Comparison of ENCODE assay signal across 1 cellular context in the genomic region with DNA sequence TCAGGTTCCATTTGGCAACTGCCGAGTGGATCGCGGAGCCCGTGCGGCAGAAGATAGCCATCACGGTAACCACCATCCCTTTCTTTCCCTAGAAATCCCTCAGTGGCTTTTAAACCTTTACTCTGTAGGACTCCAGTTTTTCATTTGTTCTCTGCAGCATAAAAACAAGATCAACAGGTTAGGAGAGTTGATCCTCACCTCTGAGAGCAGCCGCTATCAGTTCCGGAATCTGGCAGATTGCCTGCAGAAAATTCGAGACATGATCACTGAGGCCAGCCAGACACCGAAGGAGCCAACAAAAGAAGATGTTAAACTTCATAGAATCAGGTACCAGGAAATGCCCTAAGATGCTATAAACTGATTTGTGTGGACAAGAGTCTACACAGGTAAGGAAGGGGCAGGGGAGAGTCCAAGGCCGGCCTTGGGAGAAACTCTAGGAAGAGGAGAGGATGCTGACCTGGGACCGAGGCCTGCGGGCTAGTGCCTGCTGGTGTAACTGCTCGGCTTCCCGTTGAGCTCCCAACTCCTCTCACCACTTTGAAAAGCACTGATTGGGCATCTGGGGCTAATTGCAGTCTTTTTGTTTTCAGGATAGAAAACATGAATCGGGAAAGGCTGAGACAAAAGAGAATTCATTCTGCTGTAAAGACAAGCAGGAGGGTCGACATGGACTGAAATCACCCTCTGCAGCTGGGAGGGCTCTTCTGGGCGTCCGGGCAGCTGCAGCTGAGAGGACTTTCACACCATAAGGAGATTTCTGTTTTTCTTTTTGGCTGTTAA.
TF ChIP-seq lines count a peak whose summit lies in the region.

No MANE protein-coding gene starts in this region.

TF ChIP-seq in HepG2, 621 proteins besides CTCF, POLR2A, EP300 and RAD21:
- TF ChIP-seq HOXA9 (CRISPR knock-in tag; IDR thresholded peaks at IDR 0.05; ENCODE audit: borderline replicate concordance) (no peak), NFYC (CRISPR knock-in tag; IDR thresholded peaks at IDR 0.05) (no peak), ATF6 (CRISPR knock-in tag; conservative IDR thresholded peaks at IDR 0.05) (no peak), ZFP90 (CRISPR knock-in tag; IDR thresholded peaks at IDR 0.05; ENCODE audit: borderline replicate concordance) (no peak), ZNF564 (CRISPR knock-in tag; IDR thresholded peaks at IDR 0.05) (no peak), ZNF501 (CRISPR knock-in tag; IDR thresholded peaks at IDR 0.05) (no peak), CSRNP1 (CRISPR knock-in tag; IDR thresholded peaks at IDR 0.05) (no peak), PHF5A (CRISPR knock-in tag; IDR thresholded peaks at IDR 0.05; ENCODE audit: low read depth, unreplicated experiment) (no peak), MIER3 (CRISPR knock-in tag; IDR thresholded peaks at IDR 0.05; ENCODE audit: borderline replicate concordance) (no peak), SRSF9 (IDR thresholded peaks at IDR 0.05; ENCODE audit: borderline replicate concordance, insufficient read depth, low read depth, low read length, poor library complexity, severe bottlenecking) (no peak), TCF7L2 (IDR thresholded peaks at IDR 0.05; ENCODE audit: low read depth, low read length) (no peak), GTF3A (CRISPR knock-in tag; conservative IDR thresholded peaks at IDR 0.05) (no peak), SP4 (CRISPR knock-in tag; IDR thresholded peaks at IDR 0.05) (no peak)
- TF ChIP-seq, protein P1, sequence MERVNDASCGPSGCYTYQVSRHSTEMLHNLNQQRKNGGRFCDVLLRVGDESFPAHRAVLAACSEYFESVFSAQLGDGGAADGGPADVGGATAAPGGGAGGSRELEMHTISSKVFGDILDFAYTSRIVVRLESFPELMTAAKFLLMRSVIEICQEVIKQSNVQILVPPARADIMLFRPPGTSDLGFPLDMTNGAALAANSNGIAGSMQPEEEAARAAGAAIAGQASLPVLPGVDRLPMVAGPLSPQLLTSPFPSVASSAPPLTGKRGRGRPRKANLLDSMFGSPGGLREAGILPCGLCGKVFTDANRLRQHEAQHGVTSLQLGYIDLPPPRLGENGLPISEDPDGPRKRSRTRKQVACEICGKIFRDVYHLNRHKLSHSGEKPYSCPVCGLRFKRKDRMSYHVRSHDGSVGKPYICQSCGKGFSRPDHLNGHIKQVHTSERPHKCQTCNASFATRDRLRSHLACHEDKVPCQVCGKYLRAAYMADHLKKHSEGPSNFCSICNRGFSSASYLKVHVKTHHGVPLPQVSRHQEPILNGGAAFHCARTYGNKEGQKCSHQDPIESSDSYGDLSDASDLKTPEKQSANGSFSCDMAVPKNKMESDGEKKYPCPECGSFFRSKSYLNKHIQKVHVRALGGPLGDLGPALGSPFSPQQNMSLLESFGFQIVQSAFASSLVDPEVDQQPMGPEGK (CRISPR knock-in tag; IDR thresholded peaks at IDR 0.05): no peak
- TF ChIP-seq, protein P2, sequence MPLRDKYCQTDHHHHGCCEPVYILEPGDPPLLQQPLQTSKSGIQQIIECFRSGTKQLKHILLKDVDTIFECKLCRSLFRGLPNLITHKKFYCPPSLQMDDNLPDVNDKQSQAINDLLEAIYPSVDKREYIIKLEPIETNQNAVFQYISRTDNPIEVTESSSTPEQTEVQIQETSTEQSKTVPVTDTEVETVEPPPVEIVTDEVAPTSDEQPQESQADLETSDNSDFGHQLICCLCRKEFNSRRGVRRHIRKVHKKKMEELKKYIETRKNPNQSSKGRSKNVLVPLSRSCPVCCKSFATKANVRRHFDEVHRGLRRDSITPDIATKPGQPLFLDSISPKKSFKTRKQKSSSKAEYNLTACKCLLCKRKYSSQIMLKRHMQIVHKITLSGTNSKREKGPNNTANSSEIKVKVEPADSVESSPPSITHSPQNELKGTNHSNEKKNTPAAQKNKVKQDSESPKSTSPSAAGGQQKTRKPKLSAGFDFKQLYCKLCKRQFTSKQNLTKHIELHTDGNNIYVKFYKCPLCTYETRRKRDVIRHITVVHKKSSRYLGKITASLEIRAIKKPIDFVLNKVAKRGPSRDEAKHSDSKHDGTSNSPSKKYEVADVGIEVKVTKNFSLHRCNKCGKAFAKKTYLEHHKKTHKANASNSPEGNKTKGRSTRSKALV (CRISPR knock-in tag; IDR thresholded peaks at IDR 0.05): no peak
- TF ChIP-seq, protein P3, sequence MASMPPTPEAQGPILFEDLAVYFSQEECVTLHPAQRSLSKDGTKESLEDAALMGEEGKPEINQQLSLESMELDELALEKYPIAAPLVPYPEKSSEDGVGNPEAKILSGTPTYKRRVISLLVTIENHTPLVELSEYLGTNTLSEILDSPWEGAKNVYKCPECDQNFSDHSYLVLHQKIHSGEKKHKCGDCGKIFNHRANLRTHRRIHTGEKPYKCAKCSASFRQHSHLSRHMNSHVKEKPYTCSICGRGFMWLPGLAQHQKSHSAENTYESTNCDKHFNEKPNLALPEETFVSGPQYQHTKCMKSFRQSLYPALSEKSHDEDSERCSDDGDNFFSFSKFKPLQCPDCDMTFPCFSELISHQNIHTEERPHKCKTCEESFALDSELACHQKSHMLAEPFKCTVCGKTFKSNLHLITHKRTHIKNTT (CRISPR knock-in tag; IDR thresholded peaks at IDR 0.05): no peak
- TF ChIP-seq, protein P4, sequence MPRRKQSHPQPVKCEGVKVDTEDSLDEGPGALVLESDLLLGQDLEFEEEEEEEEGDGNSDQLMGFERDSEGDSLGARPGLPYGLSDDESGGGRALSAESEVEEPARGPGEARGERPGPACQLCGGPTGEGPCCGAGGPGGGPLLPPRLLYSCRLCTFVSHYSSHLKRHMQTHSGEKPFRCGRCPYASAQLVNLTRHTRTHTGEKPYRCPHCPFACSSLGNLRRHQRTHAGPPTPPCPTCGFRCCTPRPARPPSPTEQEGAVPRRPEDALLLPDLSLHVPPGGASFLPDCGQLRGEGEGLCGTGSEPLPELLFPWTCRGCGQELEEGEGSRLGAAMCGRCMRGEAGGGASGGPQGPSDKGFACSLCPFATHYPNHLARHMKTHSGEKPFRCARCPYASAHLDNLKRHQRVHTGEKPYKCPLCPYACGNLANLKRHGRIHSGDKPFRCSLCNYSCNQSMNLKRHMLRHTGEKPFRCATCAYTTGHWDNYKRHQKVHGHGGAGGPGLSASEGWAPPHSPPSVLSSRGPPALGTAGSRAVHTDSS (CRISPR knock-in tag; conservative IDR thresholded peaks at IDR 0.05): no peak
